ENCODE assay signal across 25 cellular contexts in the genomic region with DNA sequence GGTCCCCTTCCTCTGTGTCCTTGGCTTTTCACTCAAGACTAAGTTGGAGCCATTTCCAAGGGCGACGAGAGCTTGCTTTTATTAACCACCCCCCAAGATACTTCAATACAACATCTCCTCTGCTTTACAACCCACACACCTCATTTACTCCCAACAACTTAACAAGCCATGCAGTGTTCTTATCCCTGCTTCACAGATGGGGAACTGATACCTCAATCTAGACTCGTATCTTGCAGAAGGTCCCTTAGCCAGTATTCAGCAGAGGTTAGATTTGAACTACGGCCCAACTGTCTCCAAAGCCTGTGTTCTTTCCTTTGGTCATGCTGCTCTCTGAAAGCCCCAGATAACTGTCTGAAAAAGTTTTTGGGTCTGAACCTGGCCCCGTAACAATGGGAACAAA.
A peak's percentile ranks its signal among the peaks of the same experiment; 100 is the strongest.
DNase-seq lines count a peak whose midpoint lies in the region; ATAC-seq and TF ChIP-seq lines count a peak whose summit lies in the region.
"Had no signal": no experiment of that assay in that cellular context is flagged by ENCODE, and none has a peak within 500 bp of the region (broad histone marks: within the 10 kb centered on the region; RNA-seq: fewer than 3 reads in every experiment).

No MANE protein-coding gene starts in this region.

- no peak overlapping the region for H3K4me3 Mint-ChIP-seq in nephron
- H3K4me3 Mint-ChIP-seq: CD4-positive, CD25-positive, alpha-beta regulatory T cell; IgD-negative memory B cell had no signal

- TF ChIP-seq POLR2A in vagina (IDR thresholded peaks at IDR 0.05): no peak

- H3K9me3 Mint-ChIP-seq in nephron: no peaks in the 10 kb centered on the region
- H3K9me3 Mint-ChIP-seq: IgD-negative memory B cell had no signal

- peak overlapping the region; percentile 15 for H3K27ac ChIP-seq in vagina
- H3K27ac ChIP-seq: 22Rv1, HL-60, PC-9, SJCRH30 had no signal

- H3K27me3 ChIP-seq in vagina: no peaks in the 10 kb centered on the region
- H3K27me3 ChIP-seq: BE2C, SJCRH30 had no signal

- peaks cover 58% of the 10 kb centered on the region for H3K4me1 Mint-ChIP-seq in nephron
- H3K4me1 Mint-ChIP-seq: CD4-positive, CD25-positive, alpha-beta regulatory T cell had no signal

- peak overlapping the region in 2 of 3 experiments; percentile 83 to 85 for H3K27ac Mint-ChIP-seq in nephron
- H3K27ac Mint-ChIP-seq: CD4-positive, CD25-positive, alpha-beta regulatory T cell; IgD-negative memory B cell had no signal

- peaks cover 12% of the 10 kb centered on the region for H3K27me3 Mint-ChIP-seq in nephron (ENCODE audit: low read depth)

- TF ChIP-seq CTCF in nephron (IDR thresholded peaks at IDR 0.05; ENCODE audit: unreplicated experiment in 3 of 3) (no peak), vagina (IDR thresholded peaks at IDR 0.05) (no peak)

- no peaks in the 10 kb centered on the region for H3K36me3 Mint-ChIP-seq in nephron (ENCODE audit: low read depth)
- H3K36me3 Mint-ChIP-seq: CD4-positive, CD25-positive, alpha-beta regulatory T cell had no signal

- H3K9me3 ChIP-seq in vagina: no peaks in the 10 kb centered on the region
- H3K9me3 ChIP-seq: BE2C, SJCRH30 had no signal

- H3K36me3 ChIP-seq in vagina: no peaks in the 10 kb centered on the region
- H3K36me3 ChIP-seq: BE2C, SJCRH30 had no signal

- peaks cover 28% of the 10 kb centered on the region for H3K4me1 ChIP-seq in vagina
- H3K4me1 ChIP-seq: SJCRH30 had no signal

- DNase-seq in DMS79 treated with DMSO at 0.1 percent for 48 hours (lab: John Stamatoyannopoulos, UW) (peak; percentile 9), DMS79 (lab: John Stamatoyannopoulos, UW) (no peak), vagina (ENCODE audit: extremely low spot score in 2 of 2) (no peak), NCI-H2227 treated with DMSO at 0.1 percent for 48 hours (lab: John Stamatoyannopoulos, UW) (no peak)
- DNase-seq: ACHN; BE2C; CD4-positive, CD25-positive, alpha-beta regulatory T cell; DMS153; NCI-H1092 treated with DMSO at 0.1 percent for 48 hours; NCI-H1436; NCI-H187 treated with DMSO at 0.1 percent for 48 hours; NCI-H2107; NCI-H446 treated with DMSO at 0.1 percent for 48 hours; NCI-H526; PC-9; SJCRH30 had no signal

- H3K4me3 ChIP-seq in vagina: no peak overlapping the region
- H3K4me3 ChIP-seq: PC-9, SJCRH30 had no signal

- peak; percentile 36 for ATAC-seq in GM18519 (IDR thresholded peaks at IDR 0.05; ENCODE audit: low FRiP score, unreplicated experiment)
- ATAC-seq in HG03442 (IDR thresholded peaks at IDR 0.05; ENCODE audit: unreplicated experiment): no peak
- ATAC-seq: HCT116, Right ventricle myocardium inferior, SK-N-SH treated with all-trans-retinoic acid at 6 μM for 48 hours had no signal

- intact Hi-C loops in vagina (cut with DNase I): no loop called here
